Comparison of ENCODE assay signal across 8 cellular contexts in genomic region chr6:155341130-155341828, GRCh38. TPM values are rescaled to one million over a fixed set of nuclear protein-coding genes. Genes with fewer than 3 reads are reported as not detected.
DNase-seq lines count a peak whose midpoint lies in the region; ATAC-seq, FAIRE-seq and TF ChIP-seq lines count a peak whose summit lies in the region.

No MANE protein-coding gene starts in this region.

- WGBS in H1 (ENCODE audit: extremely low coverage in 1 of 2, insufficient coverage in 1 of 2, insufficient read length in 1 of 2, insufficient replicate concordance in 2 of 2, low coverage in 1 of 2, low lambda C conversion rate in 2 of 2, missing lambda C conversion rate in 1 of 2), 2 experiments, result 83% methylated on average over 2 of the region's 2 CpGs; no CpG with 5 or more reads in 1 of the 2 experiments

- H3K4me2 ChIP-seq in H1 (ENCODE audit: insufficient read depth in 1 of 2, low read depth in 2 of 2, low read length in 2 of 2), result no peak overlapping the region

- H2BK120ac ChIP-seq in H1 (replicated peaks; ENCODE audit: low read depth, low read length), result no peak overlapping the region

- H3K27ac ChIP-seq in H1 (ENCODE audit: low read depth, low read length) (no peak overlapping the region), colonic mucosa (no peak overlapping the region)

- H3K56ac ChIP-seq in H1 (replicated peaks; ENCODE audit: insufficient read length, low read depth, low read length), result no peak overlapping the region

- no peak for FAIRE-seq in H1 (lab: Jason Lieb, UNC)

- H4K20me1 ChIP-seq in H1 (replicated peaks in 1 of 2; ENCODE audit: control insufficient read depth in 1 of 2, insufficient read depth in 2 of 2, low read length in 2 of 2), result no peaks in the 10 kb centered on the region

- no peak for TF ChIP-seq CTCF in H1 (IDR thresholded peaks at IDR 0.05; ENCODE audit: control extremely low read depth in 1 of 3, insufficient read depth in 1 of 3, low read depth in 1 of 3, low read length in 3 of 3)
- no peak for TF ChIP-seq CTCF in colonic mucosa (IDR thresholded peaks at IDR 0.05)

- DNase-seq in EL, result peak; percentile 33
- DNase-seq in H1 (ENCODE audit: low read depth in 1 of 2, low spot score in 2 of 2), result no peak
- no peak for DNase-seq in effector CD8-positive, alpha-beta T cell (lab: John Stamatoyannopoulos, UW)
- no peak for DNase-seq in NCI-H1092 treated with DMSO at 0.1 percent for 48 hours (lab: John Stamatoyannopoulos, UW)
- no peak for DNase-seq in NCI-H2171 (lab: John Stamatoyannopoulos, UW)
- no peak for DNase-seq in colonic mucosa

- H2BK15ac ChIP-seq in H1 (ENCODE audit: low read length), result 0 out of 2 replicates have a peak overlapping the region, but pooled peaks have one; percentile 22

- H2BK12ac ChIP-seq in H1 (ENCODE audit: low read depth, low read length), result no peak overlapping the region

- no peak overlapping the region for H2BK20ac ChIP-seq in H1 (ENCODE audit: low read length)

- no peak for TF ChIP-seq POLR2A in H1 (IDR thresholded peaks at IDR 0.05; ENCODE audit: control extremely low read depth in 1 of 2, low read depth in 2 of 2, low read length in 2 of 2)

- H3K4me3 ChIP-seq in H1 (ENCODE audit: extremely low read depth in 1 of 4, insufficient read depth in 2 of 4, low read depth in 3 of 4, low read length in 4 of 4) (no peak overlapping the region), colonic mucosa (no peak overlapping the region)

- H3K27me3 ChIP-seq in H1 (replicated peaks in 1 of 4; ENCODE audit: control insufficient read depth in 3 of 4, extremely low read depth in 1 of 4, insufficient read depth in 3 of 4, low read length in 3 of 4) (no peaks in the 10 kb centered on the region), colonic mucosa (no peaks in the 10 kb centered on the region)

- H3K36me3 ChIP-seq in H1 (ENCODE audit: control insufficient read depth in 2 of 4, insufficient read depth in 4 of 4, low read length in 3 of 4), result no peaks in the 10 kb centered on the region
- no peaks in the 10 kb centered on the region for H3K36me3 ChIP-seq in colonic mucosa

- H2AFZ ChIP-seq in H1 (ENCODE audit: low read length), result 0 out of 2 replicates have a peak overlapping the region, but pooled peaks have one; percentile 63

- no peak overlapping the region for H3K23ac ChIP-seq in H1 (ENCODE audit: insufficient read length)

- ATAC-seq in GM21423 (IDR thresholded peaks at IDR 0.05; ENCODE audit: unreplicated experiment) (peak; percentile 69), HG03571 (IDR thresholded peaks at IDR 0.05; ENCODE audit: unreplicated experiment) (peak; percentile 59)

- no peak for TF ChIP-seq EP300 in H1 (IDR thresholded peaks at IDR 0.05; ENCODE audit: borderline replicate concordance in 1 of 2, low read depth in 2 of 2, low read length in 2 of 2)

- no peak overlapping the region for H3K4ac ChIP-seq in H1 (replicated peaks; ENCODE audit: insufficient read length, low read depth, low read length)

- no peaks in the 10 kb centered on the region for H3K79me1 ChIP-seq in H1 (ENCODE audit: low read depth, low read length)

- no peak overlapping the region for H3K14ac ChIP-seq in H1 (ENCODE audit: insufficient read length)

- intact Hi-C loops in colonic mucosa (cut with DNase I), result no loop called here

- no peaks in the 10 kb centered on the region for H3K4me1 ChIP-seq in H1 (replicated peaks in 1 of 4; ENCODE audit: control insufficient read depth in 3 of 4, insufficient read depth in 4 of 4, low read length in 3 of 4)
- no peaks in the 10 kb centered on the region for H3K4me1 ChIP-seq in colonic mucosa

- no peak overlapping the region for H3K18ac ChIP-seq in H1 (ENCODE audit: extremely low read depth, low read length)

- H3K23me2 ChIP-seq in H1 (ENCODE audit: low read depth, low read length), result no peaks in the 10 kb centered on the region

- H2BK5ac ChIP-seq in H1 (ENCODE audit: low read depth, low read length), result no peak overlapping the region

- H2AK5ac ChIP-seq in H1 (ENCODE audit: low read depth, low read length), result no peak overlapping the region

- H3K9ac ChIP-seq in H1 (replicated peaks in 1 of 4; ENCODE audit: extremely low read depth in 1 of 4, low read depth in 3 of 4, low read length in 3 of 4) (no peak overlapping the region), colonic mucosa (ENCODE audit: low read depth in 2 of 2, low read length in 2 of 2) (no peak overlapping the region)

- H4K8ac ChIP-seq in H1 (ENCODE audit: extremely low read depth, insufficient read depth, low read length), result no peak overlapping the region

- POLR2A ChIA-PET in H1 (lab: Charles Lee; ENCODE audit: partially characterized antibody), result no interaction called here

- no peak for TF ChIP-seq RAD21 in H1 (IDR thresholded peaks at IDR 0.05 in 1 of 2, conservative IDR thresholded peaks at IDR 0.05 in 1 of 2; ENCODE audit: low read depth in 2 of 2, low read length in 2 of 2)

- H4K5ac ChIP-seq in H1 (ENCODE audit: insufficient read length, low read depth, low read length), result no peak overlapping the region

- CTCF ChIA-PET in H1 (lab: Charles Lee; ENCODE audit: partially characterized antibody), result interaction anchor here (0.8 to 3.7 kb wide), 6 partner anchors 8 to 188 kb away, joined by 3 to 30 read pairs (median 6); no protein-coding TSS in a partner anchor

- H4K91ac ChIP-seq in H1 (replicated peaks; ENCODE audit: insufficient read length, low read length), result no peak overlapping the region

- no peaks in the 10 kb centered on the region for H3K79me2 ChIP-seq in H1 (ENCODE audit: control insufficient read depth in 1 of 2, insufficient read depth in 2 of 2, low read length in 2 of 2)

- no peaks in the 10 kb centered on the region for H3K9me3 ChIP-seq in H1 (ENCODE audit: insufficient read depth in 2 of 2, low read depth in 1 of 2, low read length in 1 of 2)
- H3K9me3 ChIP-seq in colonic mucosa, result no peaks in the 10 kb centered on the region

TF ChIP-seq in H1, 55 proteins besides CTCF, POLR2A, EP300 and RAD21 (continues in another document):
- TF ChIP-seq SIX5 (IDR thresholded peaks at IDR 0.05; ENCODE audit: low read depth, low read length) (no peak), SP2 (IDR thresholded peaks at IDR 0.05; ENCODE audit: low read length) (no peak), JUN (IDR thresholded peaks at IDR 0.05; ENCODE audit: low read depth, low read length) (no peak), TCF12 (IDR thresholded peaks at IDR 0.05; ENCODE audit: low read depth, low read length) (no peak), TBP (IDR thresholded peaks at IDR 0.05; ENCODE audit: low read depth, low read length) (no peak), MAX (IDR thresholded peaks at IDR 0.05) (no peak)

RNA-seq across cellular contexts. Expression of gene TFB1M, which starts 27.0 kb away (rescaled TPM):
- 49.4 and 52.3 TPM in 2 replicates for total RNA-seq in H1 (2021; fragmentation: NEBNext Ultra II Directional; extraction: Animal tissue kit (Norgen Biotek cat#: 25700))
- 17.8 and 28.2 TPM in 2 replicates for polyA plus RNA-seq in H1 (2011; rRNA removed)
- 34.1 TPM for polyA plus RNA-seq in H1 (2011; cell fraction: cytosol; rRNA removed)
- 28.3 TPM for polyA plus RNA-seq in H1 (2011; cell fraction: nucleus; rRNA removed)
- polyA plus RNA-seq in H1 (2012, experiment 1 of 2), result 34.0 to 44.9 TPM (median 38.3 TPM) in 4 replicates
- 12.9 TPM for polyA plus RNA-seq in H1 (2012, experiment 2 of 2)
- polyA plus RNA-seq in H1 (2013, experiment 1 of 2), result 52.4 TPM
- polyA plus RNA-seq in H1 (2013, experiment 2 of 2), result 50.2 TPM
- 38.3 and 46.3 TPM in 2 replicates for polyA minus RNA-seq in H1 (2011; rRNA and poly(A)+ RNA removed)
- polyA minus RNA-seq in H1 (2011; cell fraction: cytosol; rRNA and poly(A)+ RNA removed), result 40.7 TPM
- 111 TPM for polyA minus RNA-seq in H1 (2011; cell fraction: nucleus; rRNA and poly(A)+ RNA removed)
- 10 to 100 TPM; 17.8 to 27.9 TPM for total RNA-seq in colonic mucosa
